Comparison of ENCODE assay signal across 1 cellular context in the genomic region with DNA sequence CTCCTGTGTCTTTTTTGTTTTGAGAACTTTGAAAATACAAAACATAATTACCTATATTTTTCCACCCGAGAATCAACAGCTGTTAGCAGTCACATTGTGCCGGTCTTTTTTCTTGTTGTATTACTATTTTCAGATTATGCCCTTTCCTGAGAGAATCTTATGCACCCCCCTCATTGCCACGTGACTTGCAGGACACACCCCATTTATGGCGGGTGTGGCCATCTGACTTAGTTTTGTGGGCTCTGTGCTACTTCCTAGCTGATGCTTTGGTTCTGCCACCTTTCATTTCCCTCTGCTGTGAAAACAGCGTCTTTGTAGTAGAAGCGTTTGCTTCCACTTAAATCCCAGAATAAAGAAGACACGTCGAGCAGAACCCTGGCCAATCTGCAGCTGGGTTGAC.
TF ChIP-seq lines count a peak whose summit lies in the region.

No MANE protein-coding gene starts in this region.

TF ChIP-seq in WTC11, 78 proteins besides CTCF, POLR2A, EP300 and RAD21 (continued from another document):
- TF ChIP-seq, protein P1, sequence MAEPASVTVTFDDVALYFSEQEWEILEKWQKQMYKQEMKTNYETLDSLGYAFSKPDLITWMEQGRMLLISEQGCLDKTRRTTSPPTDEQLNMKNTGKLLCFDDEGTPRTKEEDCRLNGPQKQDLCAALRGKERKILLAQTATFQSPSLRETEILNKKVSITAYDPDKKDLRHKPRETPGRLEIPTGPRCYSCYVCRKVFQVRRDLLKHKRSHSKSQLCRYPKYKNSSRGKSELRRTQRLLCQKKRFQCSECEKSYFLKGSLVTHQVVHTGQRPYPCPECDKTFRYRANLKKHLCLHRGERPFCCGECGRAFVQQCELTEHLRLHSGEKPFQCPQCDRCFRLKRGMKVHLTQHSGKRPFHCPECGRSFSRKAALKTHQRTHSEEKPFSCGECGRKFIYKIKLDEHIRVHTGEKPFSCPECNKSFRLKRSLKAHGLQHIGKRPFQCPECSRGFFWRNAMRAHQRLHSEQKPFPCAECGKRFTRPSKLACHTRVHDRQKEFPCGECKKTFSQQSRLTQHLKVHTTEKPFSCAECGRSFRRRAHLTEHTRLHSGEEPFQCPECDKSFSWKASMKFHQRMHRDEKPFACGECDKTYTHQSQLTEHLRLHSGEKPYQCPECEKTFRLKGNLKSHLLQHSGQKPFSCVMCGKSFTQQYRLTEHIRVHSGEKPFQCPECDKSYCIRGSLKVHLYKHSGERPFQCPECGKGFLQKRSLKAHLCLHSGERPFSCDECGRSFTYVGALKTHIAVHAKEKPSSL (CRISPR knock-in tag; conservative IDR thresholded peaks at IDR 0.05), result no peak
- TF ChIP-seq GRHL2 (CRISPR knock-in tag; IDR thresholded peaks at IDR 0.05; ENCODE audit: insufficient replicate concordance, severe bottlenecking) (no peak), ZBTB21 (CRISPR knock-in tag; IDR thresholded peaks at IDR 0.05; ENCODE audit: borderline replicate concordance) (no peak), NFYB (CRISPR knock-in tag; conservative IDR thresholded peaks at IDR 0.05; ENCODE audit: low read depth) (no peak), RELA (CRISPR knock-in tag; IDR thresholded peaks at IDR 0.05; ENCODE audit: borderline replicate concordance) (no peak), TCF7 (CRISPR knock-in tag; IDR thresholded peaks at IDR 0.05; ENCODE audit: low read depth) (no peak), MYBL2 (CRISPR knock-in tag; IDR thresholded peaks at IDR 0.05) (no peak), ZNF138 (CRISPR knock-in tag; conservative IDR thresholded peaks at IDR 0.05) (no peak), IRF1 (CRISPR knock-in tag; IDR thresholded peaks at IDR 0.05) (no peak), ETV6 (CRISPR knock-in tag; IDR thresholded peaks at IDR 0.05) (no peak), ATF1 (CRISPR knock-in tag; IDR thresholded peaks at IDR 0.05) (no peak)
- TF ChIP-seq, protein P2, sequence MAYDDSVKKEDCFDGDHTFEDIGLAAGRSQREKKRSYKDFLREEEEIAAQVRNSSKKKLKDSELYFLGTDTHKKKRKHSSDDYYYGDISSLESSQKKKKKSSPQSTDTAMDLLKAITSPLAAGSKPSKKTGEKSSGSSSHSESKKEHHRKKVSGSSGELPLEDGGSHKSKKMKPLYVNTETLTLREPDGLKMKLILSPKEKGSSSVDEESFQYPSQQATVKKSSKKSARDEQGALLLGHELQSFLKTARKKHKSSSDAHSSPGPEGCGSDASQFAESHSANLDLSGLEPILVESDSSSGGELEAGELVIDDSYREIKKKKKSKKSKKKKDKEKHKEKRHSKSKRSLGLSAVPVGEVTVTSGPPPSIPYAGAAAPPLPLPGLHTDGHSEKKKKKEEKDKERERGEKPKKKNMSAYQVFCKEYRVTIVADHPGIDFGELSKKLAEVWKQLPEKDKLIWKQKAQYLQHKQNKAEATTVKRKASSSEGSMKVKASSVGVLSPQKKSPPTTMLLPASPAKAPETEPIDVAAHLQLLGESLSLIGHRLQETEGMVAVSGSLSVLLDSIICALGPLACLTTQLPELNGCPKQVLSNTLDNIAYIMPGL (CRISPR knock-in tag; IDR thresholded peaks at IDR 0.05), result no peak
- TF ChIP-seq, protein P3, sequence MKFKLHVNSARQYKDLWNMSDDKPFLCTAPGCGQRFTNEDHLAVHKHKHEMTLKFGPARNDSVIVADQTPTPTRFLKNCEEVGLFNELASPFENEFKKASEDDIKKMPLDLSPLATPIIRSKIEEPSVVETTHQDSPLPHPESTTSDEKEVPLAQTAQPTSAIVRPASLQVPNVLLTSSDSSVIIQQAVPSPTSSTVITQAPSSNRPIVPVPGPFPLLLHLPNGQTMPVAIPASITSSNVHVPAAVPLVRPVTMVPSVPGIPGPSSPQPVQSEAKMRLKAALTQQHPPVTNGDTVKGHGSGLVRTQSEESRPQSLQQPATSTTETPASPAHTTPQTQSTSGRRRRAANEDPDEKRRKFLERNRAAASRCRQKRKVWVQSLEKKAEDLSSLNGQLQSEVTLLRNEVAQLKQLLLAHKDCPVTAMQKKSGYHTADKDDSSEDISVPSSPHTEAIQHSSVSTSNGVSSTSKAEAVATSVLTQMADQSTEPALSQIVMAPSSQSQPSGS (CRISPR knock-in tag; IDR thresholded peaks at IDR 0.05; ENCODE audit: borderline replicate concordance, low read depth), result no peak
- TF ChIP-seq, protein P4, sequence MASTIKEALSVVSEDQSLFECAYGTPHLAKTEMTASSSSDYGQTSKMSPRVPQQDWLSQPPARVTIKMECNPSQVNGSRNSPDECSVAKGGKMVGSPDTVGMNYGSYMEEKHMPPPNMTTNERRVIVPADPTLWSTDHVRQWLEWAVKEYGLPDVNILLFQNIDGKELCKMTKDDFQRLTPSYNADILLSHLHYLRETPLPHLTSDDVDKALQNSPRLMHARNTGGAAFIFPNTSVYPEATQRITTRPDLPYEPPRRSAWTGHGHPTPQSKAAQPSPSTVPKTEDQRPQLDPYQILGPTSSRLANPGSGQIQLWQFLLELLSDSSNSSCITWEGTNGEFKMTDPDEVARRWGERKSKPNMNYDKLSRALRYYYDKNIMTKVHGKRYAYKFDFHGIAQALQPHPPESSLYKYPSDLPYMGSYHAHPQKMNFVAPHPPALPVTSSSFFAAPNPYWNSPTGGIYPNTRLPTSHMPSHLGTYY (CRISPR knock-in tag; IDR thresholded peaks at IDR 0.05), result no peak
